ENCODE assay signal across 13 cellular contexts in the genomic region with DNA sequence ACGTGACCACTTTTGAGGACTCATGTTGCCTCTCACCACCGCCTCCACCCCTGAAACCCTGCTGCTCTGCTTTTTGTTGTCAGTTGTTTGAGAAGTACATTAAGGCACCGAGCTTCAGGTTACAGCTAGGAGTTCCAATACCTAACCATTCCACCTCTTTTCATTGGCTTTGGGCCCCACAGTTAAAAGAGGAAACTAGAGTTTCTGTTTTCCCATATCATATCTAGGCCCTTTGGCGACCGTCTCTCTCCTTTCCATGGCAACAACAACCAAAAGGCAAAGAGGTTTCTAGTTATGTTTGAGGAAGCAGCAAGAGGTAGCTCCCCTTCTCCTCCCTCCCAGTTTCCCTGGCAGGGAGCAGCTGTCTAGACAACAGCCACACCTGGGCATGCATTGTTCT.
DNase-seq lines count a peak whose midpoint lies in the region; ATAC-seq and TF ChIP-seq lines count a peak whose summit lies in the region.
"Had no signal": no experiment of that assay in that cellular context is flagged by ENCODE, and none has a peak within 500 bp of the region (broad histone marks: within the 10 kb centered on the region; RNA-seq: fewer than 3 reads in every experiment).

No MANE protein-coding gene starts in this region.

- peak; percentile 84 for DNase-seq in DMS79 treated with DMSO at 0.1 percent for 48 hours (lab: John Stamatoyannopoulos, UW)
- DNase-seq in NCI-H1105 treated with DMSO at 0.1 percent for 48 hours (lab: John Stamatoyannopoulos, UW) = peak; percentile 93
- DNase-seq in NCI-H510A (lab: John Stamatoyannopoulos, UW) = peak; percentile 75
- peak; percentile 36 for DNase-seq in epithelial cell of esophagus (ENCODE audit: low read depth)
- no peak for DNase-seq in coronary artery (ENCODE audit: low spot score)
- no peak for DNase-seq in NCI-H1694 (lab: John Stamatoyannopoulos, UW)
- no peak for DNase-seq in medulla oblongata (ENCODE audit: extremely low spot score)
- DNase-seq: activated T-cell treated with anti-CD3 and anti-CD28 coated beads, Interleukin-2, amount 50 U/mL, for 24 hours; adrenal gland; NCI-H524; SJCRH30; stimulated activated CD4-positive, alpha-beta T cell treated with anti-CD3 and anti-CD28 coated beads, Interleukin-4, amount 100 ng/mL, for 24 hours had no signal

- TF ChIP-seq CTCF in epithelial cell of esophagus (IDR thresholded peaks at IDR 0.05; ENCODE audit: insufficient read depth, low read depth, low read length, missing control alignments) = no peak
- no peak for TF ChIP-seq CTCF in coronary artery (IDR thresholded peaks at IDR 0.05)

- no peak for ATAC-seq in HG03457 (IDR thresholded peaks at IDR 0.05; ENCODE audit: unreplicated experiment)

- no peak overlapping the region for H3K4me3 ChIP-seq in epithelial cell of esophagus (ENCODE audit: low read length)
- no peak overlapping the region for H3K4me3 ChIP-seq in coronary artery
- H3K4me3 ChIP-seq: adrenal gland, SJCRH30 had no signal

- no peak overlapping the region for H3K27ac ChIP-seq in coronary artery
- H3K27ac ChIP-seq: adrenal gland, SJCRH30 had no signal

Comparison
In these comparisons a context has a peak if more than half of its experiments do, and no peak if none do; other contexts are left out.
1. DNase-seq: peak in DMS79 treated with DMSO at 0.1 percent for 48 hours (single experiment), NCI-H1105 treated with DMSO at 0.1 percent for 48 hours (single experiment), NCI-H510A (single experiment) and epithelial cell of esophagus (single experiment); none in coronary artery (single experiment), NCI-H1694 (single experiment) and medulla oblongata (single experiment).